In genomic region chr10:79056361-79056735, GRCh38 we compare ENCODE assay signal across 18 cellular contexts. TPM values are rescaled to one million over a fixed set of nuclear protein-coding genes. Genes with fewer than 3 reads are reported as not detected.
DNase-seq lines count a peak whose midpoint lies in the region; ATAC-seq and TF ChIP-seq lines count a peak whose summit lies in the region.
"Had no signal": no experiment of that assay in that cellular context is flagged by ENCODE, and none has a peak within 500 bp of the region (broad histone marks: within the 10 kb centered on the region; RNA-seq: fewer than 3 reads in every experiment).

No MANE protein-coding gene starts in this region.

- peaks cover 17% of the 10 kb centered on the region for H3K4me1 ChIP-seq in colonic mucosa
- peaks cover 46% of the 10 kb centered on the region for H3K4me1 ChIP-seq in lower lobe of right lung
- peaks cover 0 to 16% (median 10%) of the 10 kb centered on the region in 4 donors for H3K4me1 ChIP-seq in sigmoid colon

- no peak overlapping the region for H3K27ac ChIP-seq in colonic mucosa
- H3K27ac ChIP-seq in lower lobe of right lung: no peak overlapping the region
- no peak overlapping the region for H3K27ac ChIP-seq in sigmoid colon
- H3K27ac ChIP-seq: BLaER1, KMS-11, PC-9 had no signal

- H3K27me3 ChIP-seq in colonic mucosa (no peaks in the 10 kb centered on the region), lower lobe of right lung (ENCODE audit: low read depth) (no peaks in the 10 kb centered on the region), sigmoid colon (no peaks in the 10 kb centered on the region)

- 63 to 85% methylated on average over 8 of the region's 8 CpGs for WGBS in sigmoid colon, 2 donors

- intact Hi-C loops in colonic mucosa (cut with DNase I) (no loop called here), lower lobe of right lung (cut with DNase I) (no loop called here), sigmoid colon (cut with DNase I) (no loop called here)

- no peak for ATAC-seq in lower lobe of right lung
- ATAC-seq: Right ventricle myocardium inferior had no signal

- TF ChIP-seq EP300 in sigmoid colon (IDR thresholded peaks at IDR 0.05): no peak

- no peak overlapping the region for H3K4me3 ChIP-seq in colonic mucosa
- no peak overlapping the region for H3K4me3 ChIP-seq in lower lobe of right lung
- no peak overlapping the region for H3K4me3 ChIP-seq in sigmoid colon
- H3K4me3 ChIP-seq: BLaER1, PC-9 had no signal

- no peaks in the 10 kb centered on the region for H3K9me3 ChIP-seq in colonic mucosa
- no peaks in the 10 kb centered on the region for H3K9me3 ChIP-seq in lower lobe of right lung
- no peaks in the 10 kb centered on the region for H3K9me3 ChIP-seq in sigmoid colon
- H3K9me3 ChIP-seq: BLaER1 had no signal

- H3K9ac ChIP-seq in colonic mucosa (ENCODE audit: low read depth in 2 of 2, low read length in 2 of 2): no peak overlapping the region
- H3K9ac ChIP-seq: BLaER1, KMS-11 had no signal

- TF ChIP-seq POLR2A in sigmoid colon (IDR thresholded peaks at IDR 0.05): no peak

- DNase-seq in activated effector memory CD4-positive, alpha-beta T cell treated with anti-CD3 and anti-CD28 coated beads, Interleukin-2, amount 50 U/mL, for 16 hours: peak; percentile 39
- DNase-seq in activated effector memory CD4-positive, alpha-beta T cell treated with Interleukin-2 at 50 U/mL for 16 hours: no peak
- peak; percentile 44 for DNase-seq in colonic mucosa
- peak; percentile 14 for DNase-seq in lower lobe of right lung
- peak; percentile 28 for DNase-seq in sigmoid colon
- DNase-seq in RPMI8226: no peak
- DNase-seq in DMS153 treated with DMSO at 0.1 percent for 48 hours (lab: John Stamatoyannopoulos, UW; ENCODE audit: unreplicated experiment): no peak
- DNase-seq in HUDEP-2 (lab: John Stamatoyannopoulos, UW; ENCODE audit: unreplicated experiment in 76 of 76): no peak
- DNase-seq: 8988T, GDM1, NCI-H1436, NCI-H2029, NCI-H510A treated with DMSO at 0.1 percent for 48 hours, NCI-H82, PC-9 had no signal

- H3K36me3 ChIP-seq in colonic mucosa (no peaks in the 10 kb centered on the region), lower lobe of right lung (no peaks in the 10 kb centered on the region), sigmoid colon (no peaks in the 10 kb centered on the region)
- H3K36me3 ChIP-seq: BLaER1 had no signal

- no peak for TF ChIP-seq CTCF in colonic mucosa (IDR thresholded peaks at IDR 0.05)
- TF ChIP-seq CTCF in lower lobe of right lung (IDR thresholded peaks at IDR 0.05): no peak
- no peak for TF ChIP-seq CTCF in sigmoid colon (IDR thresholded peaks at IDR 0.05)

RNA-seq across cellular contexts. Expression of gene ZMIZ1, which starts 12.4 kb away (rescaled TPM):
- 10 to 100 TPM; 51.0 to 54.0 TPM for total RNA-seq in colonic mucosa
- total RNA-seq in lower lobe of right lung: 102 TPM
- 10 to 100 TPM; 26.5 to 49.3 (median 37.5) TPM for total RNA-seq in sigmoid colon
- polyA plus RNA-seq in sigmoid colon: 10 to 100 TPM; 17.4 to 31.5 (median 25.4) TPM

Comparison
In these comparisons a context has a peak if more than half of its experiments do, and no peak if none do; other contexts are left out.
1. DNase-seq: peak in activated effector memory CD4-positive, alpha-beta T cell treated with anti-CD3 and anti-CD28 coated beads, Interleukin-2, amount 50 U/mL, for 16 hours (single experiment), colonic mucosa (single experiment), lower lobe of right lung (single experiment) and sigmoid colon (single experiment); none in activated effector memory CD4-positive, alpha-beta T cell treated with Interleukin-2 at 50 U/mL for 16 hours (single experiment), RPMI8226 (single experiment), DMS153 treated with DMSO at 0.1 percent for 48 hours (single experiment) and HUDEP-2 (0 of 76).